In the genomic region with DNA sequence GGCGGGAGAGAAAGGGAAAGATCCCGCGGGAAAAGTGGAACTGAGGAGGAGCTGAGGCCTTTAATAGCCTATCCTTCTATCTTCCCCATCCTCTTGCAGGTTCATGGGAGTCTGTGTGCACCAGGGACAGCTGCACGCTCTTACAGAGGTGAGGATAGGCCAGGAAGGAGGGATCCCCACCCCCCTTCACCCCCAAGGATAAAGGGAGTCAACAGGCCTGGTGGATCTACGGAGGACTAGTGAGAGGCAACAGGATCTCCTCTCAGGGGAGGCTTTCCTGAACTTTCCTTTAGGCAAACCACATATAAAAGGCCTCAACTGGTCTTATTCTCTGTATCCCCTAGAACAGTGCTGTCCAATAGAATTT, we compare ENCODE assay signal across 1 cellular context.
TF ChIP-seq lines count a peak whose summit lies in the region.

No MANE protein-coding gene starts in this region.

TF ChIP-seq in IMR-90, 13 proteins besides CTCF, POLR2A, EP300 and RAD21:
- TF ChIP-seq NFE2L2 (IDR thresholded peaks at IDR 0.05; ENCODE audit: low read depth, low read length) (no peak), MAFK (IDR thresholded peaks at IDR 0.05; ENCODE audit: low read depth, low read length) (no peak), RFX5 (IDR thresholded peaks at IDR 0.05; ENCODE audit: low read depth, low read length) (no peak), RCOR1 (IDR thresholded peaks at IDR 0.05; ENCODE audit: insufficient replicate concordance, low read length) (no peak), CEBPB (IDR thresholded peaks at IDR 0.05; ENCODE audit: low read depth, low read length) (no peak), MXI1 (IDR thresholded peaks at IDR 0.05; ENCODE audit: borderline replicate concordance, low read depth, low read length) (no peak), CHD1 (IDR thresholded peaks at IDR 0.05; ENCODE audit: low read depth, low read length) (no peak), MAZ (IDR thresholded peaks at IDR 0.05; ENCODE audit: borderline replicate concordance, low read depth, low read length) (no peak), SMC3 (IDR thresholded peaks at IDR 0.05; ENCODE audit: low read depth, low read length) (no peak), FOS (IDR thresholded peaks at IDR 0.05; ENCODE audit: low read depth, low read length) (no peak)
- TF ChIP-seq, protein P1, sequence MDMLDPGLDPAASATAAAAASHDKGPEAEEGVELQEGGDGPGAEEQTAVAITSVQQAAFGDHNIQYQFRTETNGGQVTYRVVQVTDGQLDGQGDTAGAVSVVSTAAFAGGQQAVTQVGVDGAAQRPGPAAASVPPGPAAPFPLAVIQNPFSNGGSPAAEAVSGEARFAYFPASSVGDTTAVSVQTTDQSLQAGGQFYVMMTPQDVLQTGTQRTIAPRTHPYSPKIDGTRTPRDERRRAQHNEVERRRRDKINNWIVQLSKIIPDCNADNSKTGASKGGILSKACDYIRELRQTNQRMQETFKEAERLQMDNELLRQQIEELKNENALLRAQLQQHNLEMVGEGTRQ (IDR thresholded peaks at IDR 0.05; ENCODE audit: low read depth, low read length), result no peak
